12 cellular contexts compared by ENCODE assay signal in genomic region chr10:15245530-15245929, GRCh38.
DNase-seq lines count a peak whose midpoint lies in the region; ATAC-seq, FAIRE-seq and TF ChIP-seq lines count a peak whose summit lies in the region.
"Had no signal": no experiment of that assay in that cellular context is flagged by ENCODE, and none has a peak within 500 bp of the region (broad histone marks: within the 10 kb centered on the region; RNA-seq: fewer than 3 reads in every experiment).

No MANE protein-coding gene starts in this region.

- no peak for TF ChIP-seq POLR2A in breast epithelium (IDR thresholded peaks at IDR 0.05)

- ATAC-seq in stimulated activated effector memory CD8-positive, alpha-beta T cell treated with anti-CD3 and anti-CD28 coated beads, Interleukin-12 subunit alpha, Interleukin-12 subunit beta, amount 100 ng/mL, for 72 hours: peak; percentile 31
- no peak for ATAC-seq in HG03097 (IDR thresholded peaks at IDR 0.05; ENCODE audit: low FRiP score, unreplicated experiment)
- ATAC-seq: heart left ventricle had no signal

- no peak overlapping the region for H3K4me3 ChIP-seq in breast epithelium
- H3K4me3 ChIP-seq: heart left ventricle, right lobe of liver, transverse colon had no signal

- H3K27me3 ChIP-seq in breast epithelium: no peaks in the 10 kb centered on the region
- H3K27me3 ChIP-seq: heart left ventricle, right lobe of liver, transverse colon had no signal

- H3K9me3 ChIP-seq in breast epithelium: no peaks in the 10 kb centered on the region
- H3K9me3 ChIP-seq: heart left ventricle, right lobe of liver, transverse colon had no signal

- CTCF ChIA-PET in MCF 10A (lab: Yijun Ruan, JAX): interaction anchor here (0.6 kb wide), 1 partner anchor 224 kb away, joined by 3 read pairs; no protein-coding TSS in a partner anchor

- no peaks in the 10 kb centered on the region for H3K9me3 Mint-ChIP-seq in MCF 10A (ENCODE audit: unreplicated experiment)
- H3K9me3 Mint-ChIP-seq in stimulated activated effector memory CD8-positive, alpha-beta T cell treated with anti-CD3 and anti-CD28 coated beads, Interleukin-12 subunit alpha, Interleukin-12 subunit beta, amount 100 ng/mL, for 72 hours: no peaks in the 10 kb centered on the region

- no peaks in the 10 kb centered on the region for H3K36me3 ChIP-seq in breast epithelium
- H3K36me3 ChIP-seq: right lobe of liver, transverse colon had no signal

- intact Hi-C loops in MCF 10A (cut with micrococcal nuclease): no loop called here
- intact Hi-C loops in breast epithelium (cut with DNase I; ENCODE audit: low total_unique reads): no loop called here

- H3K27ac Mint-ChIP-seq in MCF 10A (ENCODE audit: low read depth, unreplicated experiment): no peak overlapping the region
- H3K27ac Mint-ChIP-seq in stimulated activated effector memory CD8-positive, alpha-beta T cell treated with anti-CD3 and anti-CD28 coated beads, Interleukin-12 subunit alpha, Interleukin-12 subunit beta, amount 100 ng/mL, for 72 hours: no peak overlapping the region

- H3K27ac ChIP-seq in breast epithelium: no peak overlapping the region
- H3K27ac ChIP-seq: heart left ventricle, right lobe of liver, transverse colon had no signal

- H3K36me3 Mint-ChIP-seq in MCF 10A (ENCODE audit: insufficient read depth, unreplicated experiment): no peaks in the 10 kb centered on the region
- no peaks in the 10 kb centered on the region for H3K36me3 Mint-ChIP-seq in stimulated activated effector memory CD8-positive, alpha-beta T cell treated with anti-CD3 and anti-CD28 coated beads, Interleukin-12 subunit alpha, Interleukin-12 subunit beta, amount 100 ng/mL, for 72 hours

- no peaks in the 10 kb centered on the region for H3K4me1 Mint-ChIP-seq in MCF 10A (ENCODE audit: insufficient read depth, unreplicated experiment)
- H3K4me1 Mint-ChIP-seq in stimulated activated effector memory CD8-positive, alpha-beta T cell treated with anti-CD3 and anti-CD28 coated beads, Interleukin-12 subunit alpha, Interleukin-12 subunit beta, amount 100 ng/mL, for 72 hours: peaks cover 14% of the 10 kb centered on the region

- peak; percentile 6 for DNase-seq in MCF 10A (ENCODE audit: unreplicated experiment)
- DNase-seq in breast epithelium (ENCODE audit: low spot score in 2 of 2): no peak
- DNase-seq in NCI-H82 treated with DMSO at 0.1 percent for 48 hours (lab: John Stamatoyannopoulos, UW; ENCODE audit: unreplicated experiment): peak; percentile 3
- DNase-seq in dermis blood vessel endothelial cell: peak; percentile 47
- no peak for DNase-seq in stimulated activated effector memory CD8-positive, alpha-beta T cell treated with anti-CD3 and anti-CD28 coated beads, Interleukin-12 subunit alpha, Interleukin-12 subunit beta, amount 100 ng/mL, for 72 hours (ENCODE audit: low spot score in 2 of 2)
- DNase-seq in SIG-M5 treated with dmso at 0.1 percent for 504 hours (lab: John Stamatoyannopoulos, UW; ENCODE audit: unreplicated experiment): no peak
- no peak for DNase-seq in frontal cortex (ENCODE audit: low spot score in 2 of 2)
- DNase-seq: heart left ventricle, NCI-H345, right lobe of liver, transverse colon had no signal

- H3K4me3 Mint-ChIP-seq in MCF 10A (ENCODE audit: unreplicated experiment): no peak overlapping the region
- no peak overlapping the region for H3K4me3 Mint-ChIP-seq in stimulated activated effector memory CD8-positive, alpha-beta T cell treated with anti-CD3 and anti-CD28 coated beads, Interleukin-12 subunit alpha, Interleukin-12 subunit beta, amount 100 ng/mL, for 72 hours

- TF ChIP-seq CTCF in MCF 10A (IDR thresholded peaks at IDR 0.05; ENCODE audit: unreplicated experiment) (peak; percentile 13), breast epithelium (IDR thresholded peaks at IDR 0.05) (no peak)

- no TSS peak for BruUV-seq in MCF 10A (replicated peaks; lab: Mats Ljungman, UMichigan)

- H3K4me1 ChIP-seq in breast epithelium: no peaks in the 10 kb centered on the region
- H3K4me1 ChIP-seq: heart left ventricle, right lobe of liver, transverse colon had no signal

- H3K27me3 Mint-ChIP-seq in MCF 10A (ENCODE audit: insufficient read depth, unreplicated experiment): no peaks in the 10 kb centered on the region

- POLR2A ChIA-PET in MCF 10A (lab: Yijun Ruan, JAX): no interaction called here

- no peak for FAIRE-seq in frontal cortex (lab: Jason Lieb, UNC)

Comparison
In these comparisons a context has a peak if more than half of its experiments do, and no peak if none do; other contexts are left out.
1. DNase-seq: peak in MCF 10A (single experiment), NCI-H82 treated with DMSO at 0.1 percent for 48 hours (single experiment) and dermis blood vessel endothelial cell (single experiment); none in breast epithelium (0 of 2), stimulated activated effector memory CD8-positive, alpha-beta T cell treated with anti-CD3 and anti-CD28 coated beads, Interleukin-12 subunit alpha, Interleukin-12 subunit beta, amount 100 ng/mL, for 72 hours (0 of 2), SIG-M5 treated with dmso at 0.1 percent for 504 hours (single experiment) and frontal cortex (0 of 2).